In the genomic region with DNA sequence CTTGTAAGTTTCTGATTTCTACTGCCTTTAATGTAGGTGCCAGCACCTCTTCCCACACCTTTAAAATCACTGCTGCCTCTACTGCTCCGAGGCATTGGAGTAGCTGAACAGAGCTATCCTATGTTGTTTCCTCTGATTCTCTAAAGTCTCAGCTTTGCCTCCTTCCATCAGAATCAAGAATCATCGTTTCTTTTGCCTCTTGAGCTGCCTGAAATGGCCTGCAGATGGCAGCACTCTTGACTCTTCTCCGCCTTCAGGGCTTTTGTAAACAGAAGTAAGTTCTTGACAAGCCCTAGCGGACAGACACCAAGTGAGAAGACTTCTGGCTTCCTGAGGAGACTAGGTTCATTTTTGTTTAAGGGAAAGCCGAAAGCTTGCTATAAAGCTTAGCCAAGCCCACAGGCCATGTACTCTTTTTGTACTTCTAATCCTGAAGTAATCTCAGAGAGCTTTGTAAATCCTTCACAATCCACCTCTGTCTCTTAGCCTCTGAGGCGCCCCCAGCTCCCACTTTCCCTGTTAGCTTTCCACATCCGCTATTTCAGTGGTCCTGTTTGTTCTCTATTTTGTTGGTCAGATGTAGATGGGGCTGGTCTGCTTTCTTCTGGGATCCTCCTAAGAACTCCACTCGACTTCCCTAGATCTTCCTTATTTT, we compare ENCODE assay signal across 8 cellular contexts. TPM values are rescaled to one million over a fixed set of nuclear protein-coding genes. Genes with fewer than 3 reads are reported as not detected.
A peak's percentile ranks its signal among the peaks of the same experiment; 100 is the strongest.
DNase-seq lines count a peak whose midpoint lies in the region; ATAC-seq and TF ChIP-seq lines count a peak whose summit lies in the region.

No MANE protein-coding gene starts in this region.

- H3K36me3 Mint-ChIP-seq in natural killer cell treated with Interleukin-12 subunit alpha and Interleukin-12 subunit beta and Interleukin-15 and Interleukin-18, amount 100 ng/mL, for 72 hours = peaks cover 20% of the 10 kb centered on the region

- TF ChIP-seq CTCF in BE2C (IDR thresholded peaks at IDR 0.05; ENCODE audit: low read depth, low read length) = peak; percentile 98

- no peak overlapping the region for H3K27ac Mint-ChIP-seq in natural killer cell treated with Interleukin-12 subunit alpha and Interleukin-12 subunit beta and Interleukin-15 and Interleukin-18, amount 100 ng/mL, for 72 hours

- H3K27me3 ChIP-seq in BE2C (no peaks in the 10 kb centered on the region), NT2/D1 (ENCODE audit: insufficient read depth, insufficient read length) (no peaks in the 10 kb centered on the region)

- H3K4me1 ChIP-seq in BE2C (no peaks in the 10 kb centered on the region), NT2/D1 (ENCODE audit: insufficient read depth, insufficient read length) (no peaks in the 10 kb centered on the region)

- DNase-seq in BE2C (peak; percentile 65), NT2/D1 (ENCODE audit: low read depth, low spot score) (peak; percentile 61)
- DNase-seq in activated CD8-positive, alpha-beta memory T cell treated with anti-CD3 and anti-CD28 coated beads, Interleukin-2, amount 50 U/mL, for 1 hour (ENCODE audit: extremely low read depth) = peak; percentile 7
- peak; percentile 65 for DNase-seq in natural killer cell treated with Interleukin-12 subunit alpha and Interleukin-12 subunit beta and Interleukin-15 and Interleukin-18, amount 100 ng/mL, for 72 hours (ENCODE audit: low spot score)
- peak; percentile 65 for DNase-seq in stimulated activated naive CD8-positive, alpha-beta T cell treated with anti-CD3 and anti-CD28 coated beads, Interleukin-15, Interleukin-2, amounts not matched to agents 100 U/mL and 50 U/mL, for 24 hours

- no peaks in the 10 kb centered on the region for H3K9me3 ChIP-seq in BE2C
- H3K9me3 ChIP-seq in NT2/D1 (ENCODE audit: insufficient read depth, low read length) = no peaks in the 10 kb centered on the region

- no peaks in the 10 kb centered on the region for H3K27me3 Mint-ChIP-seq in natural killer cell treated with Interleukin-12 subunit alpha and Interleukin-12 subunit beta and Interleukin-15 and Interleukin-18, amount 100 ng/mL, for 72 hours

- H3K4me1 Mint-ChIP-seq in natural killer cell treated with Interleukin-12 subunit alpha and Interleukin-12 subunit beta and Interleukin-15 and Interleukin-18, amount 100 ng/mL, for 72 hours (ENCODE audit: low read depth in 2 of 2) = peaks cover 8 to 16% of the 10 kb centered on the region in 2 donors

- no peak overlapping the region for H3K4me3 Mint-ChIP-seq in natural killer cell treated with Interleukin-12 subunit alpha and Interleukin-12 subunit beta and Interleukin-15 and Interleukin-18, amount 100 ng/mL, for 72 hours

- H3K9me3 Mint-ChIP-seq in natural killer cell treated with Interleukin-12 subunit alpha and Interleukin-12 subunit beta and Interleukin-15 and Interleukin-18, amount 100 ng/mL, for 72 hours = peaks cover 14% of the 10 kb centered on the region

- no peak overlapping the region for H3K4me3 ChIP-seq in BE2C (ENCODE audit: low read depth, low read length)
- H3K4me3 ChIP-seq in NT2/D1 (ENCODE audit: insufficient read length, low read depth) = no peak overlapping the region

- H3K36me3 ChIP-seq in BE2C = no peaks in the 10 kb centered on the region
- no peaks in the 10 kb centered on the region for H3K36me3 ChIP-seq in NT2/D1 (ENCODE audit: insufficient read depth, insufficient read length, low read length)

- no peak overlapping the region for H3K9ac ChIP-seq in NT2/D1 (ENCODE audit: insufficient read length, low read depth)

- ATAC-seq in GM18870 (IDR thresholded peaks at IDR 0.05; ENCODE audit: unreplicated experiment) = peak; percentile 96
- peak; percentile 95 for ATAC-seq in HG03095 (IDR thresholded peaks at IDR 0.05; ENCODE audit: unreplicated experiment)
- ATAC-seq in esophagus mucosa = peak; percentile 83
- peak; percentile 72 to 74 for ATAC-seq in natural killer cell treated with Interleukin-12 subunit alpha and Interleukin-12 subunit beta and Interleukin-15 and Interleukin-18, amount 100 ng/mL, for 72 hours
- peak; percentile 63 for ATAC-seq in stimulated activated naive CD8-positive, alpha-beta T cell treated with anti-CD3 and anti-CD28 coated beads, Interleukin-15, Interleukin-2, amounts not matched to agents 100 U/mL and 50 U/mL, for 24 hours

RNA-seq across cellular contexts. Expression of gene GTF3C3, which starts 48.4 kb away (rescaled TPM):
- polyA plus RNA-seq in BE2C (2012; ENCODE audit: insufficient read depth, insufficient read length, low read depth) = 42.0 TPM
- total RNA-seq in esophagus mucosa = 21.0 TPM
- total RNA-seq in natural killer cell treated with Interleukin-12 subunit alpha and Interleukin-12 subunit beta and Interleukin-15 and Interleukin-18, amount 100 ng/mL, for 72 hours = 10 to 100 TPM; 54.2 to 65.0 TPM

RNA-seq across cellular contexts. Expression of gene C2orf66, which starts 58.1 kb away (rescaled TPM):
- 0.62 TPM for polyA plus RNA-seq in BE2C (2012; ENCODE audit: insufficient read depth, insufficient read length, low read depth)
- total RNA-seq in esophagus mucosa = not detected
- total RNA-seq in natural killer cell treated with Interleukin-12 subunit alpha and Interleukin-12 subunit beta and Interleukin-15 and Interleukin-18, amount 100 ng/mL, for 72 hours = 1 to 10 TPM in 1 of 2 donors, under 1 TPM in 1; 0.21 to 1.3 TPM

Comparison
In these comparisons a context has a peak if more than half of its experiments do, and no peak if none do; other contexts are left out.
1. DNase-seq: peak in every context shown above with its lines; median percentile 65 in BE2C; 65 in natural killer cell treated with Interleukin-12 subunit alpha and Interleukin-12 subunit beta and Interleukin-15 and Interleukin-18, amount 100 ng/mL, for 72 hours; 65 in stimulated activated naive CD8-positive, alpha-beta T cell treated with anti-CD3 and anti-CD28 coated beads, Interleukin-15, Interleukin-2, amounts not matched to agents 100 U/mL and 50 U/mL, for 24 hours; 61 in NT2/D1; 7 in activated CD8-positive, alpha-beta memory T cell treated with anti-CD3 and anti-CD28 coated beads, Interleukin-2, amount 50 U/mL, for 1 hour.